In genomic region chr12:64733857-64734256, GRCh38 we compare ENCODE assay signal across 10 cellular contexts. TPM values are rescaled to one million over a fixed set of nuclear protein-coding genes. Genes with fewer than 3 reads are reported as not detected.
DNase-seq lines count a peak whose midpoint lies in the region; ATAC-seq and TF ChIP-seq lines count a peak whose summit lies in the region.
"Had no signal": no experiment of that assay in that cellular context is flagged by ENCODE, and none has a peak within 500 bp of the region (broad histone marks: within the 10 kb centered on the region; RNA-seq: fewer than 3 reads in every experiment).

No MANE protein-coding gene starts in this region.

- ATAC-seq in memory B cell (ENCODE audit: low read depth) (no peak), HG02759 (IDR thresholded peaks at IDR 0.05; ENCODE audit: unreplicated experiment) (no peak)
- ATAC-seq: natural killer cell treated with Interleukin-12 subunit alpha and Interleukin-12 subunit beta and Interleukin-15 and Interleukin-18, amount 100 ng/mL, for 72 hours had no signal

- H3K9me3 Mint-ChIP-seq in Calu3 (ENCODE audit: low read depth, unreplicated experiment) (no peaks in the 10 kb centered on the region), memory B cell (no peaks in the 10 kb centered on the region)
- H3K9me3 Mint-ChIP-seq in activated T-helper 1 cell treated with anti-CD3 and anti-CD28 coated beads, Interleukin-12 subunit alpha, Interleukin-12 subunit beta, Interleukin-2, Interleukin-4 antibody, amounts not matched to agents 30 ng/mL and 10 ng/mL and 1 ng/mL, durations not matched to agents 14 hours and 24 hours and 36 hours: no peaks in the 10 kb centered on the region
- H3K9me3 Mint-ChIP-seq in activated T-helper 2 cell treated with anti-CD3 and anti-CD28 coated beads, Interferon-gamma antibody, Interleukin-2, Interleukin-4, amounts not matched to agents 10 μg/mL and 5 μg/mL and 100 μg/mL, durations not matched to agents 14 hours and 24 hours and 36 hours: no peaks in the 10 kb centered on the region
- H3K9me3 Mint-ChIP-seq: natural killer cell treated with Interleukin-12 subunit alpha and Interleukin-12 subunit beta and Interleukin-15 and Interleukin-18, amount 100 ng/mL, for 72 hours had no signal

- H3K27me3 Mint-ChIP-seq in Calu3 (ENCODE audit: unreplicated experiment): no peaks in the 10 kb centered on the region
- H3K27me3 Mint-ChIP-seq in memory B cell: no peaks in the 10 kb centered on the region
- H3K27me3 Mint-ChIP-seq in activated T-helper 1 cell treated with anti-CD3 and anti-CD28 coated beads, Interleukin-12 subunit alpha, Interleukin-12 subunit beta, Interleukin-2, Interleukin-4 antibody, amounts not matched to agents 30 ng/mL and 10 ng/mL and 1 ng/mL, durations not matched to agents 14 hours and 24 hours and 36 hours (ENCODE audit: insufficient read depth): no peaks in the 10 kb centered on the region
- H3K27me3 Mint-ChIP-seq in activated T-helper 2 cell treated with anti-CD3 and anti-CD28 coated beads, Interferon-gamma antibody, Interleukin-2, Interleukin-4, amounts not matched to agents 10 μg/mL and 5 μg/mL and 100 μg/mL, durations not matched to agents 14 hours and 24 hours and 36 hours (ENCODE audit: low read depth): no peaks in the 10 kb centered on the region
- H3K27me3 Mint-ChIP-seq: natural killer cell treated with Interleukin-12 subunit alpha and Interleukin-12 subunit beta and Interleukin-15 and Interleukin-18, amount 100 ng/mL, for 72 hours had no signal

- H3K27ac ChIP-seq in caudate nucleus (ENCODE audit: low read depth, low read length): no peak overlapping the region
- H3K27ac ChIP-seq: esophagus squamous epithelium had no signal

- no peak overlapping the region for H3K4me3 Mint-ChIP-seq in Calu3 (ENCODE audit: low read depth, unreplicated experiment)
- no peak overlapping the region for H3K4me3 Mint-ChIP-seq in memory B cell
- no peak overlapping the region for H3K4me3 Mint-ChIP-seq in activated T-helper 1 cell treated with anti-CD3 and anti-CD28 coated beads, Interleukin-12 subunit alpha, Interleukin-12 subunit beta, Interleukin-2, Interleukin-4 antibody, amounts not matched to agents 30 ng/mL and 10 ng/mL and 1 ng/mL, durations not matched to agents 14 hours and 24 hours and 36 hours
- no peak overlapping the region for H3K4me3 Mint-ChIP-seq in activated T-helper 2 cell treated with anti-CD3 and anti-CD28 coated beads, Interferon-gamma antibody, Interleukin-2, Interleukin-4, amounts not matched to agents 10 μg/mL and 5 μg/mL and 100 μg/mL, durations not matched to agents 14 hours and 24 hours and 36 hours (ENCODE audit: low read depth)
- H3K4me3 Mint-ChIP-seq: natural killer cell treated with Interleukin-12 subunit alpha and Interleukin-12 subunit beta and Interleukin-15 and Interleukin-18, amount 100 ng/mL, for 72 hours had no signal

- H3K36me3 Mint-ChIP-seq in Calu3 (ENCODE audit: insufficient read depth, unreplicated experiment) (peaks cover 22% of the 10 kb centered on the region), memory B cell (peaks cover 26% of the 10 kb centered on the region)
- H3K36me3 Mint-ChIP-seq in activated T-helper 1 cell treated with anti-CD3 and anti-CD28 coated beads, Interleukin-12 subunit alpha, Interleukin-12 subunit beta, Interleukin-2, Interleukin-4 antibody, amounts not matched to agents 30 ng/mL and 10 ng/mL and 1 ng/mL, durations not matched to agents 14 hours and 24 hours and 36 hours (ENCODE audit: low read depth): peaks cover 34% of the 10 kb centered on the region
- peaks cover 70% of the 10 kb centered on the region for H3K36me3 Mint-ChIP-seq in activated T-helper 2 cell treated with anti-CD3 and anti-CD28 coated beads, Interferon-gamma antibody, Interleukin-2, Interleukin-4, amounts not matched to agents 10 μg/mL and 5 μg/mL and 100 μg/mL, durations not matched to agents 14 hours and 24 hours and 36 hours (ENCODE audit: low read depth)

- CTCF ChIA-PET in Calu3 (lab: Charles Lee): interaction anchor here (0.7 to 1.1 kb wide), 4 partner anchors 11 to 267 kb away, joined by 3 to 8 read pairs (median 6); no protein-coding TSS in a partner anchor

- peak; percentile 80 for DNase-seq in Calu3
- DNase-seq in NCI-H2107 treated with DMSO at 0.1 percent for 48 hours (lab: John Stamatoyannopoulos, UW; ENCODE audit: unreplicated experiment): peak; percentile 64
- peak in 53 of 61 donors; percentile 3 to 88 (median 46) for DNase-seq in caudate nucleus (lab: John Stamatoyannopoulos, UW)
- no peak for DNase-seq in memory B cell (ENCODE audit: low spot score in 2 of 2)
- DNase-seq in NOMO-1 treated with DMSO at 0.1 percent for 48 hours (lab: John Stamatoyannopoulos, UW; ENCODE audit: unreplicated experiment): no peak
- no peak for DNase-seq in activated T-helper 1 cell treated with anti-CD3 and anti-CD28 coated beads, Interleukin-12 subunit alpha, Interleukin-12 subunit beta, Interleukin-2, Interleukin-4 antibody, amounts not matched to agents 30 ng/mL and 10 ng/mL and 1 ng/mL, durations not matched to agents 14 hours and 24 hours and 36 hours (ENCODE audit: low spot score)
- DNase-seq in activated T-helper 2 cell treated with anti-CD3 and anti-CD28 coated beads, Interferon-gamma antibody, Interleukin-2, Interleukin-4, amounts not matched to agents 10 μg/mL and 5 μg/mL and 100 μg/mL, durations not matched to agents 14 hours and 24 hours and 36 hours (ENCODE audit: low spot score): no peak
- DNase-seq: esophagus squamous epithelium had no signal

- no TSS peak for BruUV-seq in Calu3 (replicated peaks; lab: Mats Ljungman, UMichigan)

- H3K4me1 Mint-ChIP-seq in Calu3 (ENCODE audit: low read depth, unreplicated experiment): peaks cover 15% of the 10 kb centered on the region
- H3K4me1 Mint-ChIP-seq in memory B cell: peaks cover 9% of the 10 kb centered on the region
- H3K4me1 Mint-ChIP-seq in activated T-helper 1 cell treated with anti-CD3 and anti-CD28 coated beads, Interleukin-12 subunit alpha, Interleukin-12 subunit beta, Interleukin-2, Interleukin-4 antibody, amounts not matched to agents 30 ng/mL and 10 ng/mL and 1 ng/mL, durations not matched to agents 14 hours and 24 hours and 36 hours (ENCODE audit: low read depth): peaks cover 39% of the 10 kb centered on the region
- peaks cover 35% of the 10 kb centered on the region for H3K4me1 Mint-ChIP-seq in activated T-helper 2 cell treated with anti-CD3 and anti-CD28 coated beads, Interferon-gamma antibody, Interleukin-2, Interleukin-4, amounts not matched to agents 10 μg/mL and 5 μg/mL and 100 μg/mL, durations not matched to agents 14 hours and 24 hours and 36 hours (ENCODE audit: low read depth)

- intact Hi-C loops in Calu3 (cut with micrococcal nuclease; ENCODE audit: unreplicated experiment): no loop called here
- intact Hi-C loops in activated T-helper 1 cell treated with anti-CD3 and anti-CD28 coated beads, Interleukin-12 subunit alpha, Interleukin-12 subunit beta, Interleukin-2, Interleukin-4 antibody, amounts not matched to agents 30 ng/mL and 10 ng/mL and 1 ng/mL, durations not matched to agents 14 hours and 24 hours and 36 hours (cut with micrococcal nuclease): no loop called here
- intact Hi-C loops in activated T-helper 2 cell treated with anti-CD3 and anti-CD28 coated beads, Interferon-gamma antibody, Interleukin-2, Interleukin-4, amounts not matched to agents 10 μg/mL and 5 μg/mL and 100 μg/mL, durations not matched to agents 14 hours and 24 hours and 36 hours (cut with micrococcal nuclease): no loop called here

- H3K27ac Mint-ChIP-seq in Calu3 (ENCODE audit: unreplicated experiment): no peak overlapping the region
- peak overlapping the region; percentile 32 for H3K27ac Mint-ChIP-seq in memory B cell
- H3K27ac Mint-ChIP-seq in activated T-helper 1 cell treated with anti-CD3 and anti-CD28 coated beads, Interleukin-12 subunit alpha, Interleukin-12 subunit beta, Interleukin-2, Interleukin-4 antibody, amounts not matched to agents 30 ng/mL and 10 ng/mL and 1 ng/mL, durations not matched to agents 14 hours and 24 hours and 36 hours: no peak overlapping the region
- H3K27ac Mint-ChIP-seq in activated T-helper 2 cell treated with anti-CD3 and anti-CD28 coated beads, Interferon-gamma antibody, Interleukin-2, Interleukin-4, amounts not matched to agents 10 μg/mL and 5 μg/mL and 100 μg/mL, durations not matched to agents 14 hours and 24 hours and 36 hours: no peak overlapping the region

- no peak for TF ChIP-seq CTCF in Calu3 (IDR thresholded peaks at IDR 0.05; ENCODE audit: unreplicated experiment)

RNA-seq across cellular contexts. Expression of gene GNS, which starts 25.3 kb away (rescaled TPM):
- total RNA-seq in Calu3 (2022): 85.1 and 93.5 TPM in 2 replicates
- total RNA-seq in activated T-helper 1 cell treated with anti-CD3 and anti-CD28 coated beads, Interleukin-12 subunit alpha, Interleukin-12 subunit beta, Interleukin-2, Interleukin-4 antibody, amounts not matched to agents 30 ng/mL and 10 ng/mL and 1 ng/mL, durations not matched to agents 14 hours and 24 hours and 36 hours: 20.6 and 21.3 TPM in 2 replicates
- total RNA-seq in activated T-helper 2 cell treated with anti-CD3 and anti-CD28 coated beads, Interferon-gamma antibody, Interleukin-2, Interleukin-4, amounts not matched to agents 10 μg/mL and 5 μg/mL and 100 μg/mL, durations not matched to agents 14 hours and 24 hours and 36 hours: 33.9 and 38.2 TPM in 2 replicates

Comparison
In these comparisons a context has a peak if more than half of its experiments do, and no peak if none do; other contexts are left out.
1. DNase-seq: peak in Calu3 (single experiment), NCI-H2107 treated with DMSO at 0.1 percent for 48 hours (single experiment) and caudate nucleus (53 of 61); none in memory B cell (0 of 2), NOMO-1 treated with DMSO at 0.1 percent for 48 hours (single experiment), activated T-helper 1 cell treated with anti-CD3 and anti-CD28 coated beads, Interleukin-12 subunit alpha, Interleukin-12 subunit beta, Interleukin-2, Interleukin-4 antibody, amounts not matched to agents 30 ng/mL and 10 ng/mL and 1 ng/mL, durations not matched to agents 14 hours and 24 hours and 36 hours (single experiment) and activated T-helper 2 cell treated with anti-CD3 and anti-CD28 coated beads, Interferon-gamma antibody, Interleukin-2, Interleukin-4, amounts not matched to agents 10 μg/mL and 5 μg/mL and 100 μg/mL, durations not matched to agents 14 hours and 24 hours and 36 hours (single experiment).